Comparison of ENCODE assay signal across 8 cellular contexts in genomic region chr16:61587526-61587925, GRCh38.
"Had no signal": no experiment of that assay in that cellular context is flagged by ENCODE, and none has a peak within 500 bp of the region (broad histone marks: within the 10 kb centered on the region; RNA-seq: fewer than 3 reads in every experiment).

No MANE protein-coding gene starts in this region.

- DNase-seq: GDM1, GF-D8 had no signal

- FAIRE-seq: G401.6, GM12878, GM12891, GM12892, GM18507, GM19239 had no signal
